ENCODE assay signal across 5 cellular contexts in the genomic region with DNA sequence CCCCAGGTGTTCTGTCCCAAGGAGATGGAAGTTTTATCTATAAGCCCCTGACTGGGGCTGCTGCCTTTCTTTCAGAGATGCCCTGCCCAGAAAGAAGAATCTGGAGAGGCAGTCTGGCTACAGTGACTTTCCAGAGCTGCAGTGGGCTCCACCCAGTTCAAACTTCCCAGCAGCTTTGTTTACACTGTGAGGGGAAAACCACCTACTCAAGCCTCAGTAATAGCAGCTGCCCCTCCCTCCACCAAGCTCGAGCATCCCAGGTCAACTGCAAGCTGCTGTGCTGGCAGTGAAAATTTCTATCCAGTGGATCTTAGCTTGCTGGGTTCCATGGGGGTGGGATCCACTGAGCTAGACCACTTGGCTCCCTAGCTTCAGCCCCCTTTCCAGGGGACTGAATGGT.
DNase-seq lines count a peak whose midpoint lies in the region; ATAC-seq and TF ChIP-seq lines count a peak whose summit lies in the region.
"Not testable (repeated sequence)": the region's sequence is repeated elsewhere in the genome, so short reads cannot be mapped to it uniquely, and the experiment has no call there.

No MANE protein-coding gene starts in this region.

- not testable (repeated sequence) for H3K4me3 ChIP-seq in left lung

- DNase-seq in DMS53 (lab: John Stamatoyannopoulos, UW) (peak; percentile 28), NCI-H510A (lab: John Stamatoyannopoulos, UW) (peak; percentile 5), NCI-H526 treated with DMSO at 0.1 percent for 48 hours (lab: John Stamatoyannopoulos, UW) (peak; percentile 18), NCI-H748 treated with DMSO at 0.1 percent for 48 hours (lab: John Stamatoyannopoulos, UW) (peak; percentile 22), left lung (peak in 1 of 2 donors; percentile 35)

- peaks cover 0 to 26% of the 10 kb centered on the region in 2 donors for H3K9me3 ChIP-seq in left lung

- peak; percentile 68 for ATAC-seq in left lung

- not testable (repeated sequence) for H3K27me3 ChIP-seq in left lung

- intact Hi-C loops in left lung (cut with DNase I): not testable (repeated sequence)

- not testable (repeated sequence) for H3K36me3 ChIP-seq in left lung

- not testable (repeated sequence) for H3K27ac ChIP-seq in left lung

- not testable (repeated sequence) for TF ChIP-seq CTCF in left lung (IDR thresholded peaks at IDR 0.05)

- H3K4me1 ChIP-seq in left lung: not testable (repeated sequence)
